ENCODE assay signal across 13 cellular contexts in the genomic region with DNA sequence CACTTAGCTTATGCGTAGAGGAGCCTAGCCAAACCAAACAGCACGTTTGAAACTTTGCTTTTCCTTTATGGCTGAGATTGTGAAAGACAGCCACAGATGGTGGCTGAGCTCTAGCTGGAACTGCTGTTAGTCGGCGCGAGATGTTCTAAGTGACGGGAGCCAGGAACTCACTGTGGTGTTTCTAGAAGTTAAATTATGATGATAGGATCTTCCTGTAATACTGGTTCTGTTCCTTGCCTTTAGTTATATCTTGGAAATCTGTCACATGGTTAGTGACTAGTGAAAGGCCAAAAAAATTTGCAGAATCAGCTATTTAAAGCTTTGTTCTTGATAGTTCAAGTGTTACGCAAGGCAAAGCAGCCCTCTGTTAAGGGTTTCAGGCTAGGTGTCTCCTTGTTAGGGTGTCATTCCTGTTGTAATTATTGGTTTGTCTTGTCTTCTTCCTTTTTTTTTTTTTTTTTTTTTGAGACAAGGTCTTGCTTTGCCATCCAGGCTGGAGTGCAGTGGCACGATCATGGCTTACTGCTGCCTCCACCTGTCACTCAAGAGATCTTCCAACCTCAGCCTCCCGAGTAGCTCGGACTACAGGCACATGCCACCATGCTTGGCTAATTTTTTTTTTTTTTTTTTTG. TPM values are rescaled to one million over a fixed set of nuclear protein-coding genes. Genes with fewer than 3 reads are reported as not detected.
DNase-seq lines count a peak whose midpoint lies in the region; ATAC-seq and TF ChIP-seq lines count a peak whose summit lies in the region.
"Had no signal": no experiment of that assay in that cellular context is flagged by ENCODE, and none has a peak within 500 bp of the region (broad histone marks: within the 10 kb centered on the region; RNA-seq: fewer than 3 reads in every experiment).

No MANE protein-coding gene starts in this region.

- peak overlapping the region; percentile 64 to 78 for H3K27ac ChIP-seq in esophagus (ENCODE audit: low read depth in 2 of 2, low read length in 1 of 2)
- H3K27ac ChIP-seq in osteoblast (ENCODE audit: low read depth, low read length): no peak overlapping the region

- H4K20me1 ChIP-seq in osteoblast (ENCODE audit: insufficient read depth, low read length): no peaks in the 10 kb centered on the region

- no peaks in the 10 kb centered on the region for H3K27me3 Mint-ChIP-seq in activated naive CD4-positive, alpha-beta T cell treated with anti-CD3 and anti-CD28 coated beads, Interleukin-2, amount 10 ng/mL, durations not matched to agents 7 days and 5 days

- H2AFZ ChIP-seq in osteoblast (ENCODE audit: low read length): peak overlapping the region; percentile 47

- H3K36me3 ChIP-seq in esophagus (ENCODE audit: control insufficient read depth in 2 of 2, insufficient read depth in 2 of 2, low read length in 1 of 2) (no peaks in the 10 kb centered on the region), osteoblast (ENCODE audit: insufficient read depth, low read length) (no peaks in the 10 kb centered on the region)

- WGBS in esophagus, 2 donors: 33 to 45% methylated on average over 10 of the region's 10 CpGs

- CTCF ChIA-PET in activated naive CD4-positive, alpha-beta T cell treated with anti-CD3 and anti-CD28 coated beads, Interleukin-2, amount 10 ng/mL, durations not matched to agents 7 days and 5 days (lab: Charles Lee): interaction anchor here (0.9 to 1.7 kb wide), 2 partner anchors 10 to 39 kb away, joined by 3 to 4 read pairs; no protein-coding TSS in a partner anchor

- no peak for TF ChIP-seq CTCF in osteoblast (IDR thresholded peaks at IDR 0.05; ENCODE audit: extremely low read depth, low read depth, low read length)

- H3K4me2 ChIP-seq in osteoblast (ENCODE audit: insufficient read depth, low read length): peak overlapping the region; percentile 15

- peaks cover 0 to 4% of the 10 kb centered on the region in 2 donors for H3K9me3 ChIP-seq in esophagus (ENCODE audit: control insufficient read depth in 2 of 2, insufficient read depth in 1 of 2, low read depth in 1 of 2, low read length in 1 of 2)
- H3K9me3 ChIP-seq in osteoblast (ENCODE audit: low read depth, low read length): no peaks in the 10 kb centered on the region

- peaks cover 2 to 10% of the 10 kb centered on the region in 2 donors for H3K4me1 ChIP-seq in esophagus (ENCODE audit: control insufficient read depth in 2 of 2, insufficient read depth in 2 of 2, low read length in 1 of 2)
- peaks cover 29% of the 10 kb centered on the region for H3K4me1 ChIP-seq in osteoblast (ENCODE audit: insufficient read depth, low read length)

- DNase-seq in Ammon's horn (ENCODE audit: low spot score) (peak; percentile 50), NOMO-1 treated with dmso at 0.1 percent for 144 hours (lab: John Stamatoyannopoulos, UW; ENCODE audit: unreplicated experiment) (peak; percentile 78), osteoblast (ENCODE audit: insufficient read length, low spot score, missing footprints) (peak; percentile 79), NCI-H1436 (lab: John Stamatoyannopoulos, UW) (no peak), HK-2 (ENCODE audit: unreplicated experiment) (no peak)
- no peak for DNase-seq in activated naive CD4-positive, alpha-beta T cell treated with anti-CD3 and anti-CD28 coated beads, Interleukin-2, amount 10 ng/mL, durations not matched to agents 7 days and 5 days
- DNase-seq: activated effector memory CD4-positive, alpha-beta T cell treated with Interleukin-2 at 50 U/mL for 16 hours; CD4-positive, CD25-positive, alpha-beta regulatory T cell; glutamatergic neuron; stimulated activated naive CD4-positive, alpha-beta T cell had no signal

- no peak for ATAC-seq in HG02852 (IDR thresholded peaks at IDR 0.05; ENCODE audit: unreplicated experiment)

- no peaks in the 10 kb centered on the region for H3K4me1 Mint-ChIP-seq in activated naive CD4-positive, alpha-beta T cell treated with anti-CD3 and anti-CD28 coated beads, Interleukin-2, amount 10 ng/mL, durations not matched to agents 7 days and 5 days
- H3K4me1 Mint-ChIP-seq: CD4-positive, CD25-positive, alpha-beta regulatory T cell had no signal

- H3K27ac Mint-ChIP-seq in activated naive CD4-positive, alpha-beta T cell treated with anti-CD3 and anti-CD28 coated beads, Interleukin-2, amount 10 ng/mL, durations not matched to agents 7 days and 5 days: no peak overlapping the region
- H3K27ac Mint-ChIP-seq: T-helper 1 cell treated with Interleukin-12 subunit alpha and Interleukin-12 subunit beta and Interleukin-4 antibody, amounts not matched to agents 30 μg/mL and 1 μg/mL, for 36 hours had no signal

- H3K27me3 ChIP-seq in esophagus (ENCODE audit: control insufficient read depth in 1 of 2, insufficient read depth in 2 of 2, low read length in 2 of 2): no peaks in the 10 kb centered on the region
- H3K27me3 ChIP-seq in osteoblast (ENCODE audit: insufficient read depth, low read length): peaks cover 6% of the 10 kb centered on the region

- no peaks in the 10 kb centered on the region for H3K9me3 Mint-ChIP-seq in activated naive CD4-positive, alpha-beta T cell treated with anti-CD3 and anti-CD28 coated beads, Interleukin-2, amount 10 ng/mL, durations not matched to agents 7 days and 5 days
- H3K9me3 Mint-ChIP-seq: CD4-positive, CD25-positive, alpha-beta regulatory T cell; T-helper 1 cell treated with Interleukin-12 subunit alpha and Interleukin-12 subunit beta and Interleukin-4 antibody, amounts not matched to agents 30 μg/mL and 1 μg/mL, for 36 hours had no signal

- no peak overlapping the region for H3K4me3 ChIP-seq in esophagus (ENCODE audit: low read depth in 1 of 2, low read length in 2 of 2)
- H3K4me3 ChIP-seq in osteoblast (ENCODE audit: insufficient read depth, low read length): no peak overlapping the region

- peaks cover 3% of the 10 kb centered on the region for H3K36me3 Mint-ChIP-seq in activated naive CD4-positive, alpha-beta T cell treated with anti-CD3 and anti-CD28 coated beads, Interleukin-2, amount 10 ng/mL, durations not matched to agents 7 days and 5 days
- H3K36me3 Mint-ChIP-seq: CD4-positive, CD25-positive, alpha-beta regulatory T cell had no signal

- peaks cover 2% of the 10 kb centered on the region for H3K79me2 ChIP-seq in osteoblast (ENCODE audit: insufficient read depth, low read length)

- H3K4me3 Mint-ChIP-seq in activated naive CD4-positive, alpha-beta T cell treated with anti-CD3 and anti-CD28 coated beads, Interleukin-2, amount 10 ng/mL, durations not matched to agents 7 days and 5 days: no peak overlapping the region
- H3K4me3 Mint-ChIP-seq: CD4-positive, CD25-positive, alpha-beta regulatory T cell; T-helper 1 cell treated with Interleukin-12 subunit alpha and Interleukin-12 subunit beta and Interleukin-4 antibody, amounts not matched to agents 30 μg/mL and 1 μg/mL, for 36 hours had no signal

RNA-seq across cellular contexts. Expression of a gene that starts 22.6 kb away (rescaled TPM):
- polyA plus RNA-seq in esophagus: 10 to 100 TPM; 10.8 to 24.0 TPM
- 18.3 and 37.6 TPM in 2 replicates for total RNA-seq in osteoblast

Comparison
In these comparisons a context has a peak if more than half of its experiments do, and no peak if none do; other contexts are left out.
1. DNase-seq: peak in Ammon's horn (single experiment), NOMO-1 treated with dmso at 0.1 percent for 144 hours (single experiment) and osteoblast (single experiment); none in activated naive CD4-positive, alpha-beta T cell treated with anti-CD3 and anti-CD28 coated beads, Interleukin-2, amount 10 ng/mL, durations not matched to agents 7 days and 5 days (single experiment), NCI-H1436 (single experiment) and HK-2 (single experiment).